Comparison of ENCODE assay signal across 8 cellular contexts in the genomic region with DNA sequence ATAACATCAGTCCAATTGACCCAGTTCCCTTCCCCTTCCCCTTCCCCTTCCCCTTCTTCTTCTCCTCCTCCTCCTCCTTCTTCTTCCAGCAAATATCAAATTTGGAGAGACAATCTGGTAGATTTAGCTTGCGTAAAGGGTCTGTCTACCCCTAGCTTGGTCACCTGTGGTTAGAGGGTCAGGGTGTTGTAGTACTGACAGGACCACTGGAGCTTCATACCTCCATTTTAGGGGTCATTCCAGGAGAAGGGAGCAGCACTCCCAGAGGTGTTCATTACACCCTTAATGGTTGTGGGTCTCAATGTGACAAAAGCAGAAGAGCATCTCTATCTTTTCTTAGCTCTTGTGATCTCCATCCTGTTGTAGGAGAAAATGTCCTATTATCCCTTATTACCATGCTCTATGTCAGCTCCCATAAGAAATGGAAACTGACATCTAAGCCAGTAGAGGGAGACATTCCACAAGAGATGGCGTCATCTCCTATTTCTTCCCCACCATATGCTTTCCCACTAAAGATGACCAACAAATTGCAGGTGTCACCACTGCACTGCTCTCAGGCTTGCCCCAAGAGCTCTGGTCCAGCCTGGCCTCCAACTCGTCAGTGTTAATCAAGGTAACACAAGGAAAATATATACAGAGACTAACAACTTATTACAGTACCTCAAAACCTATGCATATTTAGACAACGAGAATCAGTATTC. TPM values are rescaled to one million over a fixed set of nuclear protein-coding genes. Genes with fewer than 3 reads are reported as not detected.
DNase-seq lines count a peak whose midpoint lies in the region; ATAC-seq and TF ChIP-seq lines count a peak whose summit lies in the region.

No MANE protein-coding gene starts in this region.

- CTCF ChIA-PET in A673 (lab: Charles Lee): interaction anchor here (0.5 to 2.5 kb wide), 6 partner anchors 10 to 67 kb away, joined by 3 to 38 read pairs (median 4); no protein-coding TSS in a partner anchor

- H3K27ac ChIP-seq in A673 (ENCODE audit: low read depth, low read length, poor library complexity, severe bottlenecking): no peak overlapping the region

- H3K9me3 ChIP-seq in A673 (ENCODE audit: low read depth, low read length, poor library complexity, severe bottlenecking) (no peaks in the 10 kb centered on the region), adipocyte (ENCODE audit: control insufficient read depth, low read length) (no peaks in the 10 kb centered on the region)

- H3K36me3 ChIP-seq in A673 (ENCODE audit: insufficient read depth, low read length, poor library complexity, severe bottlenecking): no peaks in the 10 kb centered on the region
- H3K36me3 ChIP-seq in H7 (replicated peaks; ENCODE audit: control insufficient read depth, insufficient read depth, low read length): no peaks in the 10 kb centered on the region
- no peaks in the 10 kb centered on the region for H3K36me3 ChIP-seq in adipocyte (ENCODE audit: control insufficient read depth, insufficient read depth, low read length, severe bottlenecking)

- H3K4me3 ChIP-seq in A673 (ENCODE audit: low read depth, low read length, poor library complexity, severe bottlenecking) (no peak overlapping the region), H7 (ENCODE audit: insufficient read depth, low read depth, low read length) (no peak overlapping the region), adipocyte (ENCODE audit: low read length) (no peak overlapping the region)
- no peak overlapping the region for H3K4me3 ChIP-seq in Jurkat, Clone E6-1 (ENCODE audit: low read length)

- no peaks in the 10 kb centered on the region for H3K27me3 ChIP-seq in A673 (replicated peaks; ENCODE audit: insufficient read depth, low read depth, low read length, poor library complexity)
- H3K27me3 ChIP-seq in H7 (ENCODE audit: control insufficient read depth, insufficient read depth, low read length): no peaks in the 10 kb centered on the region
- H3K27me3 ChIP-seq in adipocyte (replicated peaks; ENCODE audit: control insufficient read depth, insufficient read depth, low read length): no peaks in the 10 kb centered on the region

- peak; percentile 68 for TF ChIP-seq CTCF in A673 (conservative IDR thresholded peaks at IDR 0.05; ENCODE audit: low read depth, low read length)

- peak; percentile 70 for DNase-seq in A673 (ENCODE audit: low spot score)
- peak; percentile 47 for DNase-seq in GM03348 (ENCODE audit: low spot score)
- DNase-seq in H7: peak; percentile 27
- DNase-seq in Jurkat, Clone E6-1 (ENCODE audit: low read depth, low spot score): peak; percentile 35
- DNase-seq in adipocyte (ENCODE audit: low read depth): peak; percentile 80
- DNase-seq in left colon: peak in 1 of 2 donors; percentile 18
- DNase-seq in 8988T: no peak
- DNase-seq in stimulated activated CD4-positive, alpha-beta T cell treated with anti-CD3 and anti-CD28 coated beads, Interleukin-12 subunit alpha, Interleukin-12 subunit beta, amount 100 ng/mL, for 4 hours: no peak

- intact Hi-C loops in A673 (cut with micrococcal nuclease; ENCODE audit: unreplicated experiment) (loop anchor here (1.0 to 5.0 kb wide), 3 partner anchors 63 to 813 kb away; no protein-coding TSS in a partner anchor), left colon (cut with DNase I, micrococcal nuclease) (loop anchor here (10.0 kb wide), 2 partner anchors 66 to 216 kb away; no protein-coding TSS in a partner anchor)

- ATAC-seq in left colon: peak; percentile 95

- BruUV-seq in A673 (replicated peaks; lab: Mats Ljungman, UMichigan): no TSS peak

- H3K4me1 ChIP-seq in A673 (ENCODE audit: insufficient read depth, low read length, poor library complexity, severe bottlenecking): no peaks in the 10 kb centered on the region
- H3K4me1 ChIP-seq in adipocyte (ENCODE audit: control insufficient read depth, insufficient read depth, low read length): peaks cover 2% of the 10 kb centered on the region

- H3K9ac ChIP-seq in adipocyte (ENCODE audit: low read length): no peak overlapping the region

- POLR2A ChIA-PET in A673 (lab: Charles Lee; ENCODE audit: low non-redundant PET): no interaction called here

RNA-seq across cellular contexts. Expression of gene FGB, which starts 3.5 kb away (rescaled TPM):
- total RNA-seq in A673 (2021) (not detected in 2 replicates), left colon (not detected)
- total RNA-seq in H7 (2014; rRNA removed; shearing (Covaris generic)): not detected in 2 replicates
- polyA plus RNA-seq in Jurkat, Clone E6-1 (2012; ENCODE audit: insufficient read depth, insufficient read length): not detected

RNA-seq across cellular contexts. Expression of gene PLRG1, which starts 9.1 kb away (rescaled TPM):
- total RNA-seq in A673 (2021): 116 and 117 TPM in 2 replicates
- 104 and 108 TPM in 2 replicates for total RNA-seq in H7 (2014; rRNA removed; shearing (Covaris generic))
- polyA plus RNA-seq in Jurkat, Clone E6-1 (2012; ENCODE audit: insufficient read depth, insufficient read length): 94.5 TPM
- 10 to 100 TPM; 57.4 to 57.9 TPM for total RNA-seq in left colon

RNA-seq across cellular contexts. Expression of gene FGA, which starts 31.3 kb away (rescaled TPM):
- total RNA-seq in A673 (2021) (not detected in 2 replicates), left colon (not detected)
- total RNA-seq in H7 (2014; rRNA removed; shearing (Covaris generic)): not detected in 2 replicates
- not detected for polyA plus RNA-seq in Jurkat, Clone E6-1 (2012; ENCODE audit: insufficient read depth, insufficient read length)

RNA-seq across cellular contexts. Expression of gene FGG, which starts 53.2 kb away (rescaled TPM):
- total RNA-seq in A673 (2021) (not detected in 2 replicates), left colon (not detected)
- total RNA-seq in H7 (2014; rRNA removed; shearing (Covaris generic)): not detected in 2 replicates
- not detected for polyA plus RNA-seq in Jurkat, Clone E6-1 (2012; ENCODE audit: insufficient read depth, insufficient read length)

Comparison
In these comparisons a context has a peak if more than half of its experiments do, and no peak if none do; other contexts are left out.
1. DNase-seq: peak in A673 (single experiment), GM03348 (single experiment), H7 (single experiment), Jurkat, Clone E6-1 (single experiment) and adipocyte (single experiment); none in 8988T (single experiment) and stimulated activated CD4-positive, alpha-beta T cell treated with anti-CD3 and anti-CD28 coated beads, Interleukin-12 subunit alpha, Interleukin-12 subunit beta, amount 100 ng/mL, for 4 hours (single experiment).